In genomic region chr17:16215965-16216316, GRCh38 we compare ENCODE assay signal across 8 cellular contexts. TPM values are rescaled to one million over a fixed set of nuclear protein-coding genes. Genes with fewer than 3 reads are reported as not detected.
DNase-seq lines count a peak whose midpoint lies in the region; ATAC-seq and TF ChIP-seq lines count a peak whose summit lies in the region.

No MANE protein-coding gene starts in this region.

- H3K4me3 ChIP-seq in HL-60 (replicated peaks; ENCODE audit: insufficient read depth, low read length) (peak overlapping the region; percentile 16), neuron (ENCODE audit: low read length) (peak overlapping the region; percentile 93)

- H3K4me1 ChIP-seq in foreskin keratinocyte (peaks cover 3% of the 10 kb centered on the region), neuron (ENCODE audit: insufficient read depth, low read length) (peaks cover 19% of the 10 kb centered on the region)

- H3K9me3 ChIP-seq in neuron (ENCODE audit: low read length) = no peaks in the 10 kb centered on the region

- DNase-seq in GM10248 (ENCODE audit: extremely low spot score) = peak; percentile 38
- DNase-seq in HL-60 (ENCODE audit: low read depth in 1 of 2, low spot score in 1 of 2) = peak in 1 of 2 experiments; percentile 70
- DNase-seq in activated CD4-positive, alpha-beta T cell treated with anti-CD3 and anti-CD28 coated beads, Interleukin-2, amount 50 U/mL, for 1 hour = peak; percentile 5
- DNase-seq in foreskin keratinocyte = no peak
- DNase-seq in NCI-H1105 treated with DMSO at 0.1 percent for 48 hours (lab: John Stamatoyannopoulos, UW) = no peak
- no peak for DNase-seq in Kasumi-1 (lab: John Stamatoyannopoulos, UW)
- no peak for DNase-seq in D341Med (ENCODE audit: low spot score)

- H3K27me3 ChIP-seq in HL-60 (ENCODE audit: insufficient read depth, poor library complexity, severe bottlenecking) = no peaks in the 10 kb centered on the region
- H3K27me3 ChIP-seq in foreskin keratinocyte = no peaks in the 10 kb centered on the region
- H3K27me3 ChIP-seq in neuron (ENCODE audit: insufficient read depth, low read length) = no peaks in the 10 kb centered on the region

- ATAC-seq in foreskin keratinocyte = no peak

- H3K27ac ChIP-seq in HL-60 (replicated peaks) = peak overlapping the region; percentile 99
- peak overlapping the region; percentile 83 for H3K27ac ChIP-seq in foreskin keratinocyte

- H3K36me3 ChIP-seq in neuron (ENCODE audit: insufficient read depth, low read length) = no peaks in the 10 kb centered on the region

- POLR2A ChIA-PET in GM10248 (lab: Yijun Ruan, JAX) = no interaction called here

- H2AFZ ChIP-seq in neuron (ENCODE audit: low read depth, low read length) = peak overlapping the region; percentile 21

- CTCF ChIA-PET in GM10248 (lab: Yijun Ruan, JAX) = interaction anchor here (0.9 to 3.3 kb wide), 6 partner anchors 8 to 71 kb away, joined by 3 to 11 read pairs (median 4); no protein-coding TSS in a partner anchor

- TF ChIP-seq CTCF in GM10248 (IDR thresholded peaks at IDR 0.05; ENCODE audit: control extremely low read depth, extremely low read depth, low read depth, missing control alignments) (no peak), HL-60 (IDR thresholded peaks at IDR 0.05; ENCODE audit: insufficient read depth, low read length) (no peak), foreskin keratinocyte (conservative IDR thresholded peaks at IDR 0.05) (no peak)

RNA-seq across cellular contexts. Expression of gene NCOR1, which starts 0.6 kb away (rescaled TPM):
- 93.0 and 94.7 TPM in 2 replicates for total RNA-seq in foreskin keratinocyte
- polyA plus RNA-seq in foreskin keratinocyte = 45.7 and 52.5 TPM in 2 replicates

RNA-seq across cellular contexts. Expression of gene PIGL, which starts 1.1 kb away (rescaled TPM):
- total RNA-seq in foreskin keratinocyte = 13.7 and 16.2 TPM in 2 replicates
- polyA plus RNA-seq in foreskin keratinocyte = 10.5 and 12.6 TPM in 2 replicates

Comparison
In these comparisons a context has a peak if more than half of its experiments do, and no peak if none do; other contexts are left out.
1. DNase-seq: peak in GM10248 (single experiment) and activated CD4-positive, alpha-beta T cell treated with anti-CD3 and anti-CD28 coated beads, Interleukin-2, amount 50 U/mL, for 1 hour (single experiment); none in foreskin keratinocyte (0 of 2), NCI-H1105 treated with DMSO at 0.1 percent for 48 hours (single experiment), Kasumi-1 (0 of 2) and D341Med (single experiment).